In the genomic region with DNA sequence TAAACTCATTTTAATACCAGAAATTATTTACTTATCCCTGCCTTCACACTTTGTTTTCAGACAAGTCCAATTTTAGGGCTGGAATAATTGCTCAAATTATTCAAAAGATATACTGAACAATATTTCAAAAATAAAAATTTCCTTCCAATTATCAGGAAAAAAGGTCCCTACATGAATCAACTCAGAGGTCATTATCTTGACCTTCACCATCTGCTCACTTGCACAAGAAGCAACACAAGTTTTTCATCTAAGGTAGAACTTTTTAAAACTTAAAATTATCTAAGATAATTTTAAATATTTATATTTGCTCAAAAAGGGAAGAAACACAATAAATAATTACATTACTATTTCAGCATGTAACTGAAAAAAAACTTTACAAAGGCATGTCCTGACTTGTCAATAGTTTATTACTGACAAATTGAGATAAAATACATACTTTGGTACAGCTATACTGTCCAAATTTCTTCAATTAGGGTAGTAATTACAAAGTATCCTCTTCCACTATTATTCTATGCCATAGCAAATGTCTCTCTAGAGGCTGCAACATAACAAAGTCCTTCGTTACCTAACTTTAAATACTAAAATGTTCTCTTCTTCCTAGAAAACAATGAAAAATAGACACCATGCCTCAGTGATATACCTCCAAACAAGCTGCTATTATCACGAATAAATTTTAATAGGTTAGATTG, we compare ENCODE assay signal across 8 cellular contexts. TPM values are rescaled to one million over a fixed set of nuclear protein-coding genes. Genes with fewer than 3 reads are reported as not detected.
DNase-seq lines count a peak whose midpoint lies in the region; ATAC-seq and TF ChIP-seq lines count a peak whose summit lies in the region.
"Had no signal": no experiment of that assay in that cellular context is flagged by ENCODE, and none has a peak within 500 bp of the region (broad histone marks: within the 10 kb centered on the region; RNA-seq: fewer than 3 reads in every experiment).

No MANE protein-coding gene starts in this region.

- peaks cover 7% of the 10 kb centered on the region; the same call in 1 of the 2 replicates for H3K27me3 ChIP-seq in DOHH2 (ENCODE audit: control insufficient read depth, low read length)
- H3K27me3 ChIP-seq in brain microvascular endothelial cell (replicated peaks): no peaks in the 10 kb centered on the region
- no peaks in the 10 kb centered on the region for H3K27me3 ChIP-seq in neural cell (ENCODE audit: insufficient read depth, low read depth, low read length)
- H3K27me3 ChIP-seq: gastroesophageal sphincter had no signal

- H3K4me3 ChIP-seq in DOHH2 (ENCODE audit: low read length) (peak overlapping the region; percentile 93), brain microvascular endothelial cell (ENCODE audit: low read depth, low read length) (peak overlapping the region; percentile 84), neural cell (ENCODE audit: low read length) (peak overlapping the region; percentile 93)

- H3K4me1 ChIP-seq in DOHH2 (ENCODE audit: control insufficient read depth, low read length): peaks cover 37% of the 10 kb centered on the region

- in situ Hi-C loops in KBM-7 (cut with MboI; ENCODE audit: low pct_unique_long_range_greater_than_20kb, low sequenced_read_pairs): no loop called here
- in situ Hi-C loops in brain microvascular endothelial cell (cut with HindIII; ENCODE audit: low pct_ligation_motif_present, low sequenced_read_pairs): no loop called here

- no peak overlapping the region for H2AFZ ChIP-seq in neural cell (ENCODE audit: low read depth, low read length)

- peaks cover 9% of the 10 kb centered on the region for H3F3A ChIP-seq in DOHH2 (ENCODE audit: control insufficient read depth, insufficient read depth)
- no peaks in the 10 kb centered on the region for H3F3A ChIP-seq in neural cell (ENCODE audit: insufficient read depth, low read length, poor library complexity, severe bottlenecking)

- TF ChIP-seq EP300 in neural cell (conservative IDR thresholded peaks at IDR 0.05; ENCODE audit: poor library complexity, severe bottlenecking): no peak

- no peak for TF ChIP-seq RAD21 in neural cell (conservative IDR thresholded peaks at IDR 0.05)

- 0 out of 2 replicates have a peak, but pooled peaks cover 3% of the 10 kb centered on the region for H3K36me3 ChIP-seq in DOHH2 (ENCODE audit: control insufficient read depth, low read length)
- no peaks in the 10 kb centered on the region for H3K36me3 ChIP-seq in brain microvascular endothelial cell (replicated peaks)
- H3K36me3 ChIP-seq in neural cell (ENCODE audit: insufficient read depth, low read length): no peaks in the 10 kb centered on the region
- H3K36me3 ChIP-seq: gastroesophageal sphincter had no signal

- peaks cover 13% of the 10 kb centered on the region; the same call in 1 of the 2 replicates for H4K20me1 ChIP-seq in DOHH2 (ENCODE audit: control insufficient read depth, insufficient read depth, low read depth, low read length)
- H4K20me1 ChIP-seq in neural cell (ENCODE audit: insufficient read depth): no peaks in the 10 kb centered on the region

- no peak for ATAC-seq in GM18867 (IDR thresholded peaks at IDR 0.05; ENCODE audit: unreplicated experiment)
- ATAC-seq: gastroesophageal sphincter had no signal

- no peaks in the 10 kb centered on the region for H3K9me2 ChIP-seq in DOHH2 (replicated peaks; ENCODE audit: control insufficient read depth, low read length)
- no peaks in the 10 kb centered on the region for H3K9me2 ChIP-seq in neural cell (ENCODE audit: insufficient read depth, low read length)

- H3K9ac ChIP-seq in neural cell (ENCODE audit: low read length): no peak overlapping the region

- H3K4me2 ChIP-seq in DOHH2 (ENCODE audit: low read length) (peak overlapping the region; percentile 97), neural cell (ENCODE audit: low read length) (peak overlapping the region; percentile 79)

- H3K27ac ChIP-seq in DOHH2 (ENCODE audit: low read depth, low read length) (no peak overlapping the region), brain microvascular endothelial cell (peak overlapping the region; percentile 21), neural cell (ENCODE audit: low read length) (no peak overlapping the region)

- TF ChIP-seq CTCF in DOHH2 (IDR thresholded peaks at IDR 0.05; ENCODE audit: low read depth, low read length, poor library complexity, severe bottlenecking): no peak
- TF ChIP-seq CTCF in brain microvascular endothelial cell (IDR thresholded peaks at IDR 0.05; ENCODE audit: low read depth, low read length, missing control alignments): no peak
- TF ChIP-seq CTCF in neural cell (IDR thresholded peaks at IDR 0.05; ENCODE audit: poor library complexity, severe bottlenecking): no peak

- H3K9me3 ChIP-seq in DOHH2 (ENCODE audit: control insufficient read depth, insufficient read depth, low read length) (no peaks in the 10 kb centered on the region), neural cell (ENCODE audit: low read length) (no peaks in the 10 kb centered on the region)
- H3K9me3 ChIP-seq: gastroesophageal sphincter had no signal

- DNase-seq in KBM-7 (peak; percentile 12), brain microvascular endothelial cell (no peak), NOMO-1 (lab: John Stamatoyannopoulos, UW; ENCODE audit: unreplicated experiment in 2 of 2) (no peak), MV-4-11 (lab: John Stamatoyannopoulos, UW) (no peak)

- peaks cover 66% of the 10 kb centered on the region for H3K79me2 ChIP-seq in DOHH2 (ENCODE audit: control insufficient read depth, low read length)
- H3K79me2 ChIP-seq in neural cell (replicated peaks; ENCODE audit: insufficient read depth, low read length): peaks cover 45% of the 10 kb centered on the region

TF ChIP-seq in neural cell, 6 proteins besides CTCF, POLR2A, EP300 and RAD21:
- TF ChIP-seq REST (IDR thresholded peaks at IDR 0.05; ENCODE audit: borderline replicate concordance): no peak
- no peak for TF ChIP-seq EZH2 (IDR thresholded peaks at IDR 0.05; ENCODE audit: borderline replicate concordance, insufficient read depth, low read length, poor library complexity, severe bottlenecking)
- TF ChIP-seq POLR2AphosphoS5 (IDR thresholded peaks at IDR 0.05): no peak
- TF ChIP-seq MXI1 (conservative IDR thresholded peaks at IDR 0.05; ENCODE audit: poor library complexity, severe bottlenecking): no peak
- no peak for TF ChIP-seq SMC3 (conservative IDR thresholded peaks at IDR 0.05; ENCODE audit: poor library complexity)
- no peak for TF ChIP-seq TAF1 (IDR thresholded peaks at IDR 0.05; ENCODE audit: low read depth)
TF ChIP-seq in neural cell: peak in this region for 0.

RNA-seq across cellular contexts. Expression of gene CEP85L, which starts 2.4 kb away (rescaled TPM):
- 16.0 and 17.0 TPM in 2 replicates for polyA plus RNA-seq in neural cell
- polyA minus RNA-seq in neural cell: 53.6 and 61.2 TPM in 2 replicates
